ENCODE assay signal across 25 cellular contexts in genomic region chr12:124645530-124646244, GRCh38.
DNase-seq lines count a peak whose midpoint lies in the region; ATAC-seq and TF ChIP-seq lines count a peak whose summit lies in the region.
"Had no signal": no experiment of that assay in that cellular context is flagged by ENCODE, and none has a peak within 500 bp of the region (broad histone marks: within the 10 kb centered on the region; RNA-seq: fewer than 3 reads in every experiment).

No MANE protein-coding gene starts in this region.

- H3K4me3 ChIP-seq in BLaER1 = no peak overlapping the region
- no peak overlapping the region for H3K4me3 ChIP-seq in GM23338
- H3K4me3 ChIP-seq in mucosa of descending colon = no peak overlapping the region
- H3K4me3 ChIP-seq in smooth muscle cell = no peak overlapping the region
- H3K4me3 ChIP-seq: ascending aorta, cardiac muscle cell had no signal

- WGBS in smooth muscle cell (ENCODE audit: low lambda C conversion rate) = 77% methylated on average over 17 of the region's 18 CpGs

- H3K27ac ChIP-seq in BLaER1 (no peak overlapping the region), GM23338 (ENCODE audit: low read depth) (no peak overlapping the region), smooth muscle cell (ENCODE audit: low read depth) (no peak overlapping the region)
- H3K27ac ChIP-seq: ascending aorta, cardiac muscle cell had no signal

- H3K36me3 ChIP-seq in BLaER1 (0 out of 2 replicates have a peak, but pooled peaks cover 3% of the 10 kb centered on the region), GM23338 (ENCODE audit: insufficient read depth) (no peaks in the 10 kb centered on the region), mucosa of descending colon (ENCODE audit: low read depth) (no peaks in the 10 kb centered on the region), smooth muscle cell (ENCODE audit: low read depth) (no peaks in the 10 kb centered on the region)
- H3K36me3 ChIP-seq: ascending aorta, cardiac muscle cell, gastroesophageal sphincter had no signal

- peak; percentile 75 for ATAC-seq in GM23338
- ATAC-seq in activated T-helper 17 cell treated with anti-CD3 and anti-CD28 coated beads, Interleukin-2, amount 50 U/mL, for 72 hours (replicated peaks) = no peak
- ATAC-seq in mucosa of descending colon = peak; percentile 22
- ATAC-seq: left lobe of liver, PC-3 had no signal

- H3K9me3 ChIP-seq in BLaER1 (peaks cover 14% of the 10 kb centered on the region), mucosa of descending colon (peaks cover 7% of the 10 kb centered on the region), smooth muscle cell (replicated peaks; ENCODE audit: low read depth) (no peaks in the 10 kb centered on the region)

- H2AFZ ChIP-seq in GM23338 (peak overlapping the region; percentile 95), smooth muscle cell (ENCODE audit: low read depth) (no peak overlapping the region)

- intact Hi-C loops in mucosa of descending colon (cut with DNase I, micrococcal nuclease) = no loop called here
- intact Hi-C loops in activated CD4-positive, alpha-beta T cell treated with anti-CD3 and anti-CD28 coated beads, Interleukin-2, amount 10 ng/mL, durations not matched to agents 24 days and 14 days (cut with micrococcal nuclease) = loop anchor here (5.0 kb wide), 1 partner anchor 117 kb away; no protein-coding TSS in a partner anchor

- H3K4me2 ChIP-seq in BLaER1 = peak overlapping the region; percentile 77
- H3K4me2 ChIP-seq in GM23338 = peak overlapping the region; percentile 62; the same call in 1 of the 2 replicates
- no peak overlapping the region for H3K4me2 ChIP-seq in smooth muscle cell

- H3K4me1 Mint-ChIP-seq in GM23338 = peaks cover 14% of the 10 kb centered on the region
- no peaks in the 10 kb centered on the region for H3K4me1 Mint-ChIP-seq in activated T-helper 17 cell treated with anti-CD3 and anti-CD28 coated beads, Interleukin-2, amount 50 U/mL, for 72 hours
- peaks cover 10% of the 10 kb centered on the region for H3K4me1 Mint-ChIP-seq in activated CD4-positive, alpha-beta T cell treated with anti-CD3 and anti-CD28 coated beads, Interleukin-2, amount 10 ng/mL, durations not matched to agents 24 days and 14 days

- H3K27me3 ChIP-seq in BLaER1 (no peaks in the 10 kb centered on the region), GM23338 (ENCODE audit: insufficient read depth) (no peaks in the 10 kb centered on the region), smooth muscle cell (ENCODE audit: low read depth) (no peaks in the 10 kb centered on the region)
- H3K27me3 ChIP-seq: ascending aorta, cardiac muscle cell, gastroesophageal sphincter had no signal

- H3K79me2 ChIP-seq in GM23338 (replicated peaks; ENCODE audit: insufficient read depth) = no peaks in the 10 kb centered on the region
- H3K79me2 ChIP-seq in smooth muscle cell (ENCODE audit: low read depth) = no peaks in the 10 kb centered on the region

- DNase-seq in GM23338 (ENCODE audit: low spot score) = peak; percentile 39
- DNase-seq in mucosa of descending colon = no peak
- no peak for DNase-seq in smooth muscle cell (lab: John Stamatoyannopoulos, UW; ENCODE audit: unreplicated experiment)
- DNase-seq in activated CD4-positive, alpha-beta T cell treated with anti-CD3 and anti-CD28 coated beads, Interleukin-2, amount 10 ng/mL, durations not matched to agents 24 days and 14 days = no peak
- DNase-seq in GM19238 (ENCODE audit: insufficient read length, low spot score) = no peak
- no peak for DNase-seq in GM13977 (ENCODE audit: low spot score)
- DNase-seq: activated effector memory CD4-positive, alpha-beta T cell treated with Interleukin-2 at 50 U/mL for 16 hours; C1 segment of cervical spinal cord; cortex of kidney; naive B cell; NCI-H1694 treated with DMSO at 0.1 percent for 48 hours; NCI-H2171; NK-92 treated with Interleukin-12 subunit alpha and Interleukin-12 subunit beta, amount 100 ng/mL, for 24 hours; PC-3; SHP77; T-helper 1 cell had no signal

- no peak overlapping the region for H3K4me3 Mint-ChIP-seq in GM23338
- peak overlapping the region; percentile 41 for H3K4me3 Mint-ChIP-seq in activated T-helper 17 cell treated with anti-CD3 and anti-CD28 coated beads, Interleukin-2, amount 50 U/mL, for 72 hours
- H3K4me3 Mint-ChIP-seq in activated CD4-positive, alpha-beta T cell treated with anti-CD3 and anti-CD28 coated beads, Interleukin-2, amount 10 ng/mL, durations not matched to agents 24 days and 14 days = no peak overlapping the region
- H3K4me3 Mint-ChIP-seq: activated CD4-positive, alpha-beta memory T cell treated with anti-CD3 and anti-CD28 coated beads for 36 hours had no signal

- H3F3A ChIP-seq in GM23338 (replicated peaks; ENCODE audit: low read depth) (no peaks in the 10 kb centered on the region), smooth muscle cell (ENCODE audit: low read depth) (no peaks in the 10 kb centered on the region)

- H4K20me1 ChIP-seq in BLaER1 = no peaks in the 10 kb centered on the region
- H4K20me1 ChIP-seq in GM23338 (replicated peaks; ENCODE audit: insufficient read depth) = no peaks in the 10 kb centered on the region
- H4K20me1 ChIP-seq in smooth muscle cell (ENCODE audit: low read depth) = no peaks in the 10 kb centered on the region

- peaks cover 11% of the 10 kb centered on the region for H3K4me1 ChIP-seq in BLaER1
- H3K4me1 ChIP-seq in GM23338 (ENCODE audit: insufficient read depth) = peaks cover 12% of the 10 kb centered on the region; the same call in 1 of the 2 replicates
- H3K4me1 ChIP-seq in mucosa of descending colon (ENCODE audit: low read depth) = no peaks in the 10 kb centered on the region
- H3K4me1 ChIP-seq in smooth muscle cell (ENCODE audit: low read depth) = no peaks in the 10 kb centered on the region
- H3K4me1 ChIP-seq: ascending aorta had no signal

- H3K27me3 Mint-ChIP-seq in GM23338 (ENCODE audit: insufficient read depth, low read depth, poor library complexity) = peaks cover 4% of the 10 kb centered on the region
- peaks cover 8% of the 10 kb centered on the region for H3K27me3 Mint-ChIP-seq in activated T-helper 17 cell treated with anti-CD3 and anti-CD28 coated beads, Interleukin-2, amount 50 U/mL, for 72 hours
- peaks cover 18% of the 10 kb centered on the region for H3K27me3 Mint-ChIP-seq in activated CD4-positive, alpha-beta T cell treated with anti-CD3 and anti-CD28 coated beads, Interleukin-2, amount 10 ng/mL, durations not matched to agents 24 days and 14 days

- peaks cover 32% of the 10 kb centered on the region for H3K9me3 Mint-ChIP-seq in GM23338
- peaks cover 4% of the 10 kb centered on the region for H3K9me3 Mint-ChIP-seq in activated T-helper 17 cell treated with anti-CD3 and anti-CD28 coated beads, Interleukin-2, amount 50 U/mL, for 72 hours
- H3K9me3 Mint-ChIP-seq in activated CD4-positive, alpha-beta T cell treated with anti-CD3 and anti-CD28 coated beads, Interleukin-2, amount 10 ng/mL, durations not matched to agents 24 days and 14 days = peaks cover 17% of the 10 kb centered on the region

- H3K9me2 ChIP-seq in GM23338 (ENCODE audit: insufficient read depth) = no peaks in the 10 kb centered on the region

- H3K9ac ChIP-seq in BLaER1 = no peak overlapping the region
- no peak overlapping the region for H3K9ac ChIP-seq in smooth muscle cell (ENCODE audit: low read depth)

- H3K27ac Mint-ChIP-seq in GM23338 = no peak overlapping the region
- H3K27ac Mint-ChIP-seq in activated T-helper 17 cell treated with anti-CD3 and anti-CD28 coated beads, Interleukin-2, amount 50 U/mL, for 72 hours = no peak overlapping the region
- H3K27ac Mint-ChIP-seq in activated CD4-positive, alpha-beta T cell treated with anti-CD3 and anti-CD28 coated beads, Interleukin-2, amount 10 ng/mL, durations not matched to agents 24 days and 14 days = no peak overlapping the region
- H3K27ac Mint-ChIP-seq: activated CD4-positive, alpha-beta memory T cell treated with anti-CD3 and anti-CD28 coated beads for 36 hours; activated naive CD8-positive, alpha-beta T cell treated with anti-CD3 and anti-CD28 coated beads, Interleukin-2, amount 10 ng/mL, durations not matched to agents 7 days and 5 days; immature natural killer cell had no signal

- peaks cover 12% of the 10 kb centered on the region; the same call in 2 of the 3 replicates for H3K36me3 Mint-ChIP-seq in GM23338 (ENCODE audit: low read depth)
- H3K36me3 Mint-ChIP-seq in activated T-helper 17 cell treated with anti-CD3 and anti-CD28 coated beads, Interleukin-2, amount 50 U/mL, for 72 hours (ENCODE audit: low read depth) = no peaks in the 10 kb centered on the region
- peaks cover 2% of the 10 kb centered on the region for H3K36me3 Mint-ChIP-seq in activated CD4-positive, alpha-beta T cell treated with anti-CD3 and anti-CD28 coated beads, Interleukin-2, amount 10 ng/mL, durations not matched to agents 24 days and 14 days (ENCODE audit: low read depth)
- H3K36me3 Mint-ChIP-seq: activated CD4-positive, alpha-beta memory T cell treated with anti-CD3 and anti-CD28 coated beads for 36 hours; activated naive CD8-positive, alpha-beta T cell treated with anti-CD3 and anti-CD28 coated beads, Interleukin-2, amount 10 ng/mL, durations not matched to agents 7 days and 5 days; immature natural killer cell had no signal

- TF ChIP-seq CTCF in GM23338 (conservative IDR thresholded peaks at IDR 0.05; ENCODE audit: low read depth in 2 of 2) (no peak), mucosa of descending colon (IDR thresholded peaks at IDR 0.05) (no peak), smooth muscle cell (IDR thresholded peaks at IDR 0.05; ENCODE audit: borderline replicate concordance, insufficient read depth, poor library complexity, severe bottlenecking) (no peak), GM13977 (IDR thresholded peaks at IDR 0.05; ENCODE audit: extremely low read depth, insufficient read depth, missing control alignments) (no peak)

- in situ Hi-C loops in GM13977 (cut with MboI; ENCODE audit: low pct_unique_long_range_greater_than_20kb, low sequenced_read_pairs, unreplicated experiment) = no loop called here

TF ChIP-seq in GM23338, 12 proteins besides CTCF, POLR2A, EP300 and RAD21 (continues in another document):
- TF ChIP-seq ZNF114 (CRISPR knock-in tag; IDR thresholded peaks at IDR 0.05) (no peak), EZH2phosphoT487 (IDR thresholded peaks at IDR 0.05; ENCODE audit: unreplicated experiment) (no peak)
